11 cellular contexts compared by ENCODE assay signal in the genomic region with DNA sequence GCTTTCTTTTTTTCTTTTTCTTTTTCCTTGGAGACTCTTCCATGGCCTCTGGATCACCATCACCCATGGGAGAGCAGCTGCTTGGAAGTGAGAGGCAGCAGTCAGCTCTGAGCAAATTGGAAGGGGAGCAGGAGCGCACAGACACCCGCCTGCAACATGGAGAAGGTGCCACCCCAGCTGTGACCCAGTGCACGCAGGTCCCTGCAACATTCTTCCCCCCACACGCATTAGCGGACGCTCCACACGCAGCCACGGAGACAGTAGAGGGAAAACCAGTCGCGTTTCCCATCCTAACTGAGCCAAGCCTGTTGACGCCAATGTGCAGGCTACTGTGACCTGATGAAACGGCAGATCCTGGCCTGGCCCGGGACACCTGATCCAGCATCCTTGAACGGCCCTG.
"Had no signal": no experiment of that assay in that cellular context is flagged by ENCODE, and none has a peak within 500 bp of the region (broad histone marks: within the 10 kb centered on the region; RNA-seq: fewer than 3 reads in every experiment).

No MANE protein-coding gene starts in this region.

- H3K9me3 Mint-ChIP-seq: memory B cell had no signal

- H3K4me1 ChIP-seq: colonic mucosa, pancreas, transverse colon had no signal

- DNase-seq: activated gamma-delta T cell, activated T-cell treated with anti-CD3 and anti-CD28 coated beads for 4 hours, colonic mucosa, foreskin melanocyte, heart left ventricle, substantia nigra, transverse colon had no signal

- H3K9me3 ChIP-seq: colonic mucosa, heart left ventricle, pancreas, transverse colon had no signal

- H3K27me3 ChIP-seq: colonic mucosa, heart left ventricle, pancreas, transverse colon had no signal

- H3K27ac ChIP-seq: colonic mucosa, pancreas, transverse colon had no signal

- ATAC-seq: heart left ventricle, left lobe of liver, pancreas, SK-N-SH treated with all-trans-retinoic acid at 6 μM for 48 hours had no signal

- H3K4me3 ChIP-seq: colonic mucosa, pancreas, transverse colon had no signal

- H3K27me3 Mint-ChIP-seq: memory B cell had no signal

- H3K4me3 Mint-ChIP-seq: memory B cell had no signal
